ENCODE assay signal across 1 cellular context in the genomic region with DNA sequence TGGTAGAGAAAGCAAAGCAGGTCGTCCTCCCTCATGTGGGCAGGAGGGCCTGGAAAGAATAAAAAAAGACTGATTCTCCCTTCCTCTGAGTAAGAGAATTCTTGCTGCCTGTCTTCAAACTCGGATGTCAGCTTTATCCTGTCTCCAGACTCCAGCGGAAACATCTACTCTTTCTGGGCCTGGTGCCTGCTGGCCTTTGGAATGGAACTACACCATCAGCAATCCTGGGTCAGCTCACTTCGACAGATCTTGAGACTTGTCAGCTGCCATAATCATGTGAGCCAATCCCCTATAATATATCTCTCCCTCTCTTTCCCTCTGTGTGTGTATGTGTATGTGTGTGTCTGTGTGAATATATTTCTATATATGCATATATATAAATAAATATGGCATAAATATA.
TF ChIP-seq lines count a peak whose summit lies in the region.

No MANE protein-coding gene starts in this region.

TF ChIP-seq in HepG2, 621 proteins besides CTCF, POLR2A, EP300 and RAD21 (continued from another document):
- TF ChIP-seq, protein P1, sequence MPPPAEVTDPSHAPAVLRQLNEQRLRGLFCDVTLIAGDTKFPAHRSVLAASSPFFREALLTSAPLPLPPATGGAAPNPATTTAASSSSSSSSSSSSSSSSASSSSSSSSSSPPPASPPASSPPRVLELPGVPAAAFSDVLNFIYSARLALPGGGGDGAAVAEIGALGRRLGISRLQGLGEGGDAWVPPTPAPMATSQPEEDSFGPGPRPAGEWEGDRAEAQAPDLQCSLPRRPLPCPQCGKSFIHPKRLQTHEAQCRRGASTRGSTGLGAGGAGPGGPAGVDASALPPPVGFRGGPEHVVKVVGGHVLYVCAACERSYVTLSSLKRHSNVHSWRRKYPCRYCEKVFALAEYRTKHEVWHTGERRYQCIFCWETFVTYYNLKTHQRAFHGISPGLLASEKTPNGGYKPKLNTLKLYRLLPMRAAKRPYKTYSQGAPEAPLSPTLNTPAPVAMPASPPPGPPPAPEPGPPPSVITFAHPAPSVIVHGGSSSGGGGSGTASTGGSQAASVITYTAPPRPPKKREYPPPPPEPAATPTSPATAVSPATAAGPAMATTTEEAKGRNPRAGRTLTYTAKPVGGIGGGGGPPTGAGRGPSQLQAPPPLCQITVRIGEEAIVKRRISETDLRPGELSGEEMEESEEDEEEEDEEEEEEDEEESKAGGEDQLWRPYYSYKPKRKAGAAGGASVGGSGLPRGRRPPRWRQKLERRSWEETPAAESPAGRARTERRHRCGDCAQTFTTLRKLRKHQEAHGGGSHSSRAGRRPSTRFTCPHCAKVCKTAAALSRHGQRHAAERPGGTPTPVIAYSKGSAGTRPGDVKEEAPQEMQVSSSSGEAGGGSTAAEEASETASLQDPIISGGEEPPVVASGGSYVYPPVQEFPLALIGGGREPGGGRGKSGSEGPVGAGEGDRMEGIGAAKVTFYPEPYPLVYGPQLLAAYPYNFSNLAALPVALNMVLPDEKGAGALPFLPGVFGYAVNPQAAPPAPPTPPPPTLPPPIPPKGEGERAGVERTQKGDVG (CRISPR knock-in tag; IDR thresholded peaks at IDR 0.05; ENCODE audit: borderline replicate concordance), result no peak
- no peak for TF ChIP-seq NKX3-1 (CRISPR knock-in tag; IDR thresholded peaks at IDR 0.05)
- TF ChIP-seq, protein P2, sequence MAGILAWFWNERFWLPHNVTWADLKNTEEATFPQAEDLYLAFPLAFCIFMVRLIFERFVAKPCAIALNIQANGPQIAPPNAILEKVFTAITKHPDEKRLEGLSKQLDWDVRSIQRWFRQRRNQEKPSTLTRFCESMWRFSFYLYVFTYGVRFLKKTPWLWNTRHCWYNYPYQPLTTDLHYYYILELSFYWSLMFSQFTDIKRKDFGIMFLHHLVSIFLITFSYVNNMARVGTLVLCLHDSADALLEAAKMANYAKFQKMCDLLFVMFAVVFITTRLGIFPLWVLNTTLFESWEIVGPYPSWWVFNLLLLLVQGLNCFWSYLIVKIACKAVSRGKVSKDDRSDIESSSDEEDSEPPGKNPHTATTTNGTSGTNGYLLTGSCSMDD (CRISPR knock-in tag; IDR thresholded peaks at IDR 0.05), result no peak
